ENCODE assay signal across 24 cellular contexts in genomic region chr11:113385749-113386148, GRCh38. TPM values are rescaled to one million over a fixed set of nuclear protein-coding genes. Genes with fewer than 3 reads are reported as not detected.
DNase-seq lines count a peak whose midpoint lies in the region; ATAC-seq, FAIRE-seq and TF ChIP-seq lines count a peak whose summit lies in the region.
"Had no signal": no experiment of that assay in that cellular context is flagged by ENCODE, and none has a peak within 500 bp of the region (broad histone marks: within the 10 kb centered on the region; RNA-seq: fewer than 3 reads in every experiment).

No MANE protein-coding gene starts in this region.

- H4K20me1 ChIP-seq in astrocyte (ENCODE audit: insufficient read depth, low read length) (no peaks in the 10 kb centered on the region), osteoblast (ENCODE audit: insufficient read depth, low read length) (no peaks in the 10 kb centered on the region)

- H3K27ac Mint-ChIP-seq in astrocyte (ENCODE audit: unreplicated experiment), result peak overlapping the region; percentile 71
- H3K27ac Mint-ChIP-seq: CD4-positive, alpha-beta T cell; GM23338 had no signal

- peaks cover 13% of the 10 kb centered on the region for H3K4me1 Mint-ChIP-seq in astrocyte (ENCODE audit: low read depth, unreplicated experiment)

- H3K9ac ChIP-seq in astrocyte (ENCODE audit: low read length), result no peak overlapping the region

- no peaks in the 10 kb centered on the region for H3K36me3 Mint-ChIP-seq in astrocyte (ENCODE audit: low read depth, unreplicated experiment)

- no peaks in the 10 kb centered on the region for H3K9me3 Mint-ChIP-seq in astrocyte (ENCODE audit: unreplicated experiment)
- H3K9me3 Mint-ChIP-seq: CD4-positive, alpha-beta T cell; GM23338 had no signal

- H3K79me2 ChIP-seq in astrocyte (ENCODE audit: insufficient read depth, low read length), result no peaks in the 10 kb centered on the region
- H3K79me2 ChIP-seq in osteoblast (ENCODE audit: insufficient read depth, low read length), result no peaks in the 10 kb centered on the region

- H3K4me3 Mint-ChIP-seq in astrocyte (ENCODE audit: unreplicated experiment), result no peak overlapping the region
- H3K4me3 Mint-ChIP-seq: CD4-positive, alpha-beta T cell; GM23338 had no signal

- H3K27me3 ChIP-seq in astrocyte (ENCODE audit: insufficient read depth, low read length), result peaks cover 19% of the 10 kb centered on the region
- H3K27me3 ChIP-seq in osteoblast (ENCODE audit: insufficient read depth, low read length), result peaks cover 36% of the 10 kb centered on the region

- no peak for TF ChIP-seq CTCF in astrocyte (IDR thresholded peaks at IDR 0.05; ENCODE audit: insufficient read depth, low read depth, low read length)
- no peak for TF ChIP-seq CTCF in epithelial cell of esophagus (IDR thresholded peaks at IDR 0.05; ENCODE audit: insufficient read depth, low read depth, low read length, missing control alignments)
- no peak for TF ChIP-seq CTCF in osteoblast (IDR thresholded peaks at IDR 0.05; ENCODE audit: extremely low read depth, low read depth, low read length)

- H3K4me1 ChIP-seq in astrocyte (ENCODE audit: insufficient read depth, low read length) (peaks cover 10% of the 10 kb centered on the region), osteoblast (ENCODE audit: insufficient read depth, low read length) (peaks cover 6% of the 10 kb centered on the region)

- DNase-seq in DMS53 treated with DMSO at 0.1 percent for 48 hours (lab: John Stamatoyannopoulos, UW; ENCODE audit: unreplicated experiment) (peak; percentile 8), astrocyte (ENCODE audit: low read depth) (no peak), epithelial cell of esophagus (ENCODE audit: low read depth) (peak; percentile 22), osteoblast (ENCODE audit: insufficient read length, low spot score, missing footprints) (peak; percentile 41), hypothalamus (lab: John Stamatoyannopoulos, UW) (no peak), NCI-H1048 (lab: John Stamatoyannopoulos, UW) (no peak)
- DNase-seq: Caco-2; CD4-positive, alpha-beta T cell; KBM-7; MV-4-11; NCI-H1417 treated with DMSO at 0.1 percent for 48 hours; NCI-H2081; NCI-H510A; NCI-H748 treated with DMSO at 0.1 percent for 48 hours; NK-92 treated with Interleukin-12 subunit alpha and Interleukin-12 subunit beta, amount 100 ng/mL, for 24 hours; SIG-M5 had no signal

- H3K36me3 ChIP-seq in astrocyte (ENCODE audit: insufficient read depth, low read length) (no peaks in the 10 kb centered on the region), osteoblast (ENCODE audit: insufficient read depth, low read length) (no peaks in the 10 kb centered on the region)

- H3K27me3 Mint-ChIP-seq in astrocyte (ENCODE audit: low read depth, unreplicated experiment), result peaks cover 4% of the 10 kb centered on the region

- H3K4me3 ChIP-seq in astrocyte (ENCODE audit: insufficient read depth, low read depth, low read length) (no peak overlapping the region), epithelial cell of esophagus (ENCODE audit: low read length) (no peak overlapping the region), osteoblast (ENCODE audit: insufficient read depth, low read length) (no peak overlapping the region)
- H3K4me3 ChIP-seq: GM23338 had no signal

- no peak for ATAC-seq in HG03565 (IDR thresholded peaks at IDR 0.05; ENCODE audit: unreplicated experiment)
- no peak for ATAC-seq in GM18909 (IDR thresholded peaks at IDR 0.05; ENCODE audit: poor library complexity, unreplicated experiment)
- ATAC-seq: GM23338, HCT116, HepG2 had no signal

- no peak overlapping the region for H2AFZ ChIP-seq in astrocyte (ENCODE audit: low read depth, low read length)
- H2AFZ ChIP-seq in osteoblast (ENCODE audit: low read length), result no peak overlapping the region
- H2AFZ ChIP-seq: GM23338 had no signal

- H3K9me3 ChIP-seq in astrocyte (ENCODE audit: insufficient read depth, low read depth, low read length), result no peaks in the 10 kb centered on the region
- H3K9me3 ChIP-seq in osteoblast (ENCODE audit: low read depth, low read length), result no peaks in the 10 kb centered on the region
- H3K9me3 ChIP-seq: Caco-2 had no signal

- H3K27ac ChIP-seq in astrocyte (ENCODE audit: low read depth, low read length) (no peak overlapping the region), osteoblast (ENCODE audit: low read depth, low read length) (no peak overlapping the region)

- H3K4me2 ChIP-seq in astrocyte (ENCODE audit: low read length) (no peak overlapping the region), osteoblast (ENCODE audit: insufficient read depth, low read length) (no peak overlapping the region)
- H3K4me2 ChIP-seq: GM23338 had no signal

- FAIRE-seq in astrocyte (lab: Jason Lieb, UNC), result no peak
- FAIRE-seq: A204.1, GM12891, HepG2 had no signal

RNA-seq across cellular contexts. Expression of gene ANKK1, which starts 1.8 kb away (rescaled TPM):
- 0.19 TPM in 1 of 2 replicates, not detected in the other for total RNA-seq in astrocyte
- total RNA-seq in osteoblast, result under 0.01 TPM in 1 of 2 replicates, not detected in the other
- total RNA-seq: OCI-LY7 had no signal

Comparison
In these comparisons a context has a peak if more than half of its experiments do, and no peak if none do; other contexts are left out.
1. DNase-seq: peak in DMS53 treated with DMSO at 0.1 percent for 48 hours (single experiment), epithelial cell of esophagus (single experiment) and osteoblast (single experiment); none in astrocyte (single experiment), hypothalamus (0 of 51) and NCI-H1048 (single experiment).